16 cellular contexts compared by ENCODE assay signal in genomic region chr2:156625360-156625995, GRCh38.
"Had no signal": no experiment of that assay in that cellular context is flagged by ENCODE, and none has a peak within 500 bp of the region (broad histone marks: within the 10 kb centered on the region; RNA-seq: fewer than 3 reads in every experiment).

No MANE protein-coding gene starts in this region.

- H3K4me1 ChIP-seq: sigmoid colon, spleen had no signal

- H3K27me3 ChIP-seq: cardiac muscle cell, dorsolateral prefrontal cortex, ovary, sigmoid colon, spleen had no signal

- H3K27ac ChIP-seq: cardiac muscle cell, dorsolateral prefrontal cortex, ovary, sigmoid colon had no signal

- H3K4me3 ChIP-seq: cardiac muscle cell, dorsolateral prefrontal cortex, mucosa of descending colon, ovary, sigmoid colon, spleen had no signal

- H3K9me3 ChIP-seq: mucosa of descending colon, ovary had no signal

- ATAC-seq: mucosa of descending colon; naive thymus-derived CD8-positive, alpha-beta T cell; stimulated activated memory B cell treated with anti-CD40 and anti-IgM and Interleukin-4, amounts not matched to agents 10 μg/mL and 1 μg/mL and 100 μg/mL, for 72 hours had no signal

- H3K36me3 ChIP-seq: cardiac muscle cell, ovary, sigmoid colon, spleen had no signal

- DNase-seq: activated CD4-positive, alpha-beta T cell treated with anti-CD3 and anti-CD28 coated beads, Interleukin-2, amount 50 U/mL, for 4 hours; amniotic stem cell; dorsolateral prefrontal cortex; foreskin melanocyte; glutamatergic neuron; kidney; mesenchymal stem cell; mucosa of descending colon; naive thymus-derived CD8-positive, alpha-beta T cell; sigmoid colon; spleen; stimulated activated CD4-positive, alpha-beta T cell treated with anti-CD3 and anti-CD28 coated beads, Interleukin-4, amount 100 ng/mL, for 4 hours; SW 1271 had no signal
